Comparison of ENCODE assay signal across 35 cellular contexts in the genomic region with DNA sequence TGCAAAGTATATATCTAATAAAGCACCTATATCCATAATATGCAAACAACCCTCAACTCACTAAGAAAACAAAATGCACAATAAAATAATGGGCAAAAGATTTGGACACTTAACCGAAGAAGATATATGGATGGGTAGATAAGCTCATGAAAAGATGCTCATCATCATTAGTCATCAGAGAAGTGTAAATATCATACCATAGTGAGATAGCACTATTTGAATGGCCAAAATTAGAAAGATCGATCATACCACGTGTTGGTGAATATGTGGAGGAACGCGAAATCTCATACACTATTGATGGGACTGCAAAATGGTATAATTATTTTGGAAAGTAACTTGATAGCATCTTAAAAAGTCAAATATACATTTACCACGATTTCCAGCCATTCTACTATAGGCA. TPM values are rescaled to one million over a fixed set of nuclear protein-coding genes. Genes with fewer than 3 reads are reported as not detected.
DNase-seq lines count a peak whose midpoint lies in the region; ATAC-seq, FAIRE-seq and TF ChIP-seq lines count a peak whose summit lies in the region.
"Had no signal": no experiment of that assay in that cellular context is flagged by ENCODE, and none has a peak within 500 bp of the region (broad histone marks: within the 10 kb centered on the region; RNA-seq: fewer than 3 reads in every experiment).

No MANE protein-coding gene starts in this region.

- ATAC-seq in A549 (no peak), K562 (no peak), HG03354 (IDR thresholded peaks at IDR 0.05; ENCODE audit: poor library complexity, severe bottlenecking, unreplicated experiment) (no peak)
- ATAC-seq in activated T-helper 17 cell treated with anti-CD3 and anti-CD28 coated beads, Interleukin-2, amount 50 U/mL, for 72 hours (replicated peaks), result no peak
- ATAC-seq: CD8-positive, alpha-beta T cell had no signal

- H3K36me3 ChIP-seq in K562 (ENCODE audit: control insufficient read depth, insufficient read depth, low read length), result no peaks in the 10 kb centered on the region
- H3K36me3 ChIP-seq in PC-9 (ENCODE audit: low read depth), result no peaks in the 10 kb centered on the region
- H3K36me3 ChIP-seq: BE2C; BLaER1; BLaER1 treated with 17β-estradiol and CSF1 and Interleukin-3, amounts not matched to agents 10 nM and 100 nM had no signal

- in situ Hi-C loops in K562 (cut with MboI), result no loop called here
- in situ Hi-C loops in GM13976 (cut with MboI; ENCODE audit: low sequenced_read_pairs, unreplicated experiment), result no loop called here

- H2AFZ ChIP-seq in K562 (ENCODE audit: low read depth, low read length) (no peak overlapping the region), PC-9 (no peak overlapping the region)

- no peaks in the 10 kb centered on the region for H3K4me1 Mint-ChIP-seq in activated T-helper 17 cell treated with anti-CD3 and anti-CD28 coated beads, Interleukin-2, amount 50 U/mL, for 72 hours
- H3K4me1 Mint-ChIP-seq: B cell; CD14-positive monocyte; CD4-positive, alpha-beta memory T cell; CD4-positive, CD25-positive, alpha-beta regulatory T cell; CD8-positive, alpha-beta memory T cell had no signal

- no peaks in the 10 kb centered on the region for H3K27me3 Mint-ChIP-seq in activated T-helper 17 cell treated with anti-CD3 and anti-CD28 coated beads, Interleukin-2, amount 50 U/mL, for 72 hours
- H3K27me3 Mint-ChIP-seq: CD4-positive, alpha-beta memory T cell; CD4-positive, alpha-beta T cell; CD8-positive, alpha-beta memory T cell had no signal

- BruUV-seq in K562 (replicated peaks; lab: Mats Ljungman, UMichigan) (no TSS peak), PC-9 (replicated peaks; lab: Mats Ljungman, UMichigan) (no TSS peak)

- CTCF ChIA-PET in A549 (lab: Yijun Ruan, JAX), result interaction anchor here (0.5 to 2.1 kb wide), 3 partner anchors 10 to 358 kb away, joined by 3 to 6 read pairs (median 3); no protein-coding TSS in a partner anchor
- CTCF ChIA-PET in K562 (lab: Yijun Ruan, JAX; ENCODE audit: low intra/inter-chr PET ratio), result no interaction called here
- CTCF ChIA-PET in PC-9 (lab: Charles Lee), result no interaction called here

- intact Hi-C loops in K562 (cut with micrococcal nuclease), result no loop called here
- intact Hi-C loops in PC-9 (cut with micrococcal nuclease; ENCODE audit: unreplicated experiment), result no loop called here

- H3K4me3 ChIP-seq in A549 (no peak overlapping the region), K562 (no peak overlapping the region), PC-9 (no peak overlapping the region)
- H3K4me3 ChIP-seq: BLaER1; BLaER1 treated with 17β-estradiol and CSF1 and Interleukin-3, amounts not matched to agents 10 nM and 100 nM had no signal

- DNase-seq in A549 (ENCODE audit: low read depth in 1 of 2, low spot score in 1 of 2) (no peak), D721Med (ENCODE audit: insufficient read length, low spot score) (no peak), GM12892 (ENCODE audit: insufficient read length) (no peak), K562 (ENCODE audit: extremely low read depth in 1 of 4, low spot score in 3 of 4) (no peak), GM13976 (ENCODE audit: low spot score) (no peak), PC-9 (no peak)
- DNase-seq: 8988T; ACHN; AML-193; BE2C; C1 segment of cervical spinal cord; Caco-2; Calu3; CD4-positive, alpha-beta memory T cell; CD4-positive, alpha-beta T cell; CD4-positive, CD25-positive, alpha-beta regulatory T cell; CD8-positive, alpha-beta memory T cell; CD8-positive, alpha-beta T cell; COR-L47; DMS 273 treated with DMSO at 0.1 percent for 48 hours; DMS153; DMS53; DMS79; DMS79 treated with DMSO at 0.1 percent for 48 hours; DND-41; EL had no signal

- TF ChIP-seq POLR2A in A549 (IDR thresholded peaks at IDR 0.05; ENCODE audit: low read length) (no peak), GM12892 (IDR thresholded peaks at IDR 0.05; ENCODE audit: low read depth, low read length) (no peak), K562 (conservative IDR thresholded peaks at IDR 0.05) (no peak)

- POLR2A ChIA-PET in A549 (lab: Yijun Ruan, JAX) (no interaction called here), K562 (lab: Yijun Ruan, JAX) (interaction anchor here (0.9 to 1.4 kb wide), 2 partner anchors 15 to 18 kb away, joined by 3 read pairs; no protein-coding TSS in a partner anchor), PC-9 (lab: Charles Lee; ENCODE audit: unreplicated experiment) (no interaction called here)

- no peaks in the 10 kb centered on the region for H4K20me1 ChIP-seq in K562 (replicated peaks; ENCODE audit: control insufficient read depth, insufficient read depth, low read length)
- no peaks in the 10 kb centered on the region for H4K20me1 ChIP-seq in PC-9 (ENCODE audit: insufficient read depth)
- H4K20me1 ChIP-seq: BLaER1; BLaER1 treated with 17β-estradiol and CSF1 and Interleukin-3, amounts not matched to agents 10 nM and 100 nM had no signal

- H3K36me3 Mint-ChIP-seq in activated T-helper 17 cell treated with anti-CD3 and anti-CD28 coated beads, Interleukin-2, amount 50 U/mL, for 72 hours (ENCODE audit: low read depth), result no peaks in the 10 kb centered on the region
- H3K36me3 Mint-ChIP-seq: CD14-positive monocyte; CD4-positive, alpha-beta memory T cell; CD4-positive, CD25-positive, alpha-beta regulatory T cell; CD8-positive, alpha-beta memory T cell; CD8-positive, alpha-beta T cell had no signal

- no peaks in the 10 kb centered on the region for H3K9me2 ChIP-seq in PC-9 (ENCODE audit: insufficient read depth)

- H3K4me2 ChIP-seq in A549, result peak overlapping the region; percentile 6; the same call in 1 of the 3 replicates
- H3K4me2 ChIP-seq in K562 (ENCODE audit: insufficient read depth, low read length), result no peak overlapping the region
- no peak overlapping the region for H3K4me2 ChIP-seq in PC-9
- H3K4me2 ChIP-seq: BLaER1; BLaER1 treated with 17β-estradiol and CSF1 and Interleukin-3, amounts not matched to agents 10 nM and 100 nM had no signal

- H3K27me3 ChIP-seq in K562 (ENCODE audit: control insufficient read depth in 2 of 2, insufficient read depth in 2 of 2, low read length in 2 of 2) (no peaks in the 10 kb centered on the region), PC-9 (ENCODE audit: insufficient read depth, low read depth) (no peaks in the 10 kb centered on the region)
- H3K27me3 ChIP-seq: BE2C; BLaER1; BLaER1 treated with 17β-estradiol and CSF1 and Interleukin-3, amounts not matched to agents 10 nM and 100 nM had no signal

- H3K9me3 ChIP-seq in A549 (no peaks in the 10 kb centered on the region), K562 (replicated peaks; ENCODE audit: control insufficient read depth, insufficient read depth, low read depth, low read length) (no peaks in the 10 kb centered on the region), PC-9 (ENCODE audit: insufficient read depth, low read depth) (no peaks in the 10 kb centered on the region)
- H3K9me3 ChIP-seq: BE2C; BLaER1; BLaER1 treated with 17β-estradiol and CSF1 and Interleukin-3, amounts not matched to agents 10 nM and 100 nM; Caco-2 had no signal

- peaks cover 12% of the 10 kb centered on the region for H3K4me1 ChIP-seq in A549
- H3K4me1 ChIP-seq in K562 (replicated peaks in 1 of 2; ENCODE audit: control insufficient read depth in 2 of 2, insufficient read depth in 2 of 2, low read length in 2 of 2), result no peaks in the 10 kb centered on the region; a peak in 1 of 5 replicates
- H3K4me1 ChIP-seq in PC-9 (replicated peaks; ENCODE audit: insufficient read depth), result no peaks in the 10 kb centered on the region
- H3K4me1 ChIP-seq: BE2C; BLaER1; BLaER1 treated with 17β-estradiol and CSF1 and Interleukin-3, amounts not matched to agents 10 nM and 100 nM; Caco-2 had no signal

- FAIRE-seq in A549 (lab: Jason Lieb, UNC), result peak; percentile 54
- FAIRE-seq in D721Med (lab: Jason Lieb, UNC), result peak; percentile 38
- peak; percentile 65 for FAIRE-seq in GM12892 (lab: Jason Lieb, UNC)
- no peak for FAIRE-seq in K562 (lab: Jason Lieb, UNC)
- FAIRE-seq: A204.1 had no signal

- no peak overlapping the region for H3K27ac Mint-ChIP-seq in activated T-helper 17 cell treated with anti-CD3 and anti-CD28 coated beads, Interleukin-2, amount 50 U/mL, for 72 hours
- H3K27ac Mint-ChIP-seq: B cell; CD14-positive monocyte; CD4-positive, alpha-beta memory T cell; CD4-positive, alpha-beta T cell; CD4-positive, CD25-positive, alpha-beta regulatory T cell; CD8-positive, alpha-beta memory T cell; CD8-positive, alpha-beta T cell had no signal

- H3K27ac ChIP-seq in A549 (no peak overlapping the region), K562 (ENCODE audit: extremely low read depth, low read depth, low read length) (no peak overlapping the region), PC-9 (no peak overlapping the region)
- H3K27ac ChIP-seq: 22Rv1; BLaER1; BLaER1 treated with 17β-estradiol and CSF1 and Interleukin-3, amounts not matched to agents 10 nM and 100 nM; C4-2B had no signal

- no peaks in the 10 kb centered on the region for H3K79me2 ChIP-seq in K562 (ENCODE audit: control insufficient read depth, insufficient read depth, low read length)
- no peaks in the 10 kb centered on the region for H3K79me2 ChIP-seq in PC-9 (ENCODE audit: low read depth)

- no peaks in the 10 kb centered on the region for H3F3A ChIP-seq in PC-9 (ENCODE audit: insufficient read depth, low read depth)

- no peaks in the 10 kb centered on the region for H3K9me3 Mint-ChIP-seq in activated T-helper 17 cell treated with anti-CD3 and anti-CD28 coated beads, Interleukin-2, amount 50 U/mL, for 72 hours
- H3K9me3 Mint-ChIP-seq: CD4-positive, alpha-beta memory T cell; CD4-positive, alpha-beta T cell; CD4-positive, CD25-positive, alpha-beta regulatory T cell; CD8-positive, alpha-beta memory T cell; CD8-positive, alpha-beta T cell had no signal

- H3K9ac ChIP-seq in K562 (ENCODE audit: insufficient read depth in 1 of 2, low read depth in 2 of 2, low read length in 2 of 2), result no peak overlapping the region
- H3K9ac ChIP-seq: BLaER1; BLaER1 treated with 17β-estradiol and CSF1 and Interleukin-3, amounts not matched to agents 10 nM and 100 nM had no signal

- no peak for TF ChIP-seq RAD21 in A549 (conservative IDR thresholded peaks at IDR 0.05 in 1 of 2, IDR thresholded peaks at IDR 0.05 in 1 of 2)
- no peak for TF ChIP-seq RAD21 in K562 (CRISPR knock-in tag; conservative IDR thresholded peaks at IDR 0.05 in 1 of 2, IDR thresholded peaks at IDR 0.05 in 1 of 2)

- WGBS in A549 (ENCODE audit: missing lambda C conversion rate), result 46% methylated on average over 6 of the region's 6 CpGs
- 44% methylated on average over 6 of the region's 6 CpGs for WGBS in K562 (ENCODE audit: insufficient coverage, low coverage, missing lambda C conversion rate)

- H3K4me3 Mint-ChIP-seq in activated T-helper 17 cell treated with anti-CD3 and anti-CD28 coated beads, Interleukin-2, amount 50 U/mL, for 72 hours, result no peak overlapping the region
- H3K4me3 Mint-ChIP-seq: B cell; CD14-positive monocyte; CD4-positive, alpha-beta memory T cell; CD4-positive, alpha-beta T cell; CD4-positive, CD25-positive, alpha-beta regulatory T cell; CD8-positive, alpha-beta memory T cell; CD8-positive, alpha-beta T cell had no signal

- TF ChIP-seq CTCF in A549 (IDR thresholded peaks at IDR 0.05) (no peak), D721Med (IDR thresholded peaks at IDR 0.05; ENCODE audit: insufficient read depth, missing control alignments) (no peak), K562 (IDR thresholded peaks at IDR 0.05 in 2 of 3, conservative IDR thresholded peaks at IDR 0.05 in 1 of 3; ENCODE audit: insufficient read depth in 2 of 3, low read depth in 1 of 3, low read length in 3 of 3) (no peak), GM13976 (IDR thresholded peaks at IDR 0.05; ENCODE audit: borderline replicate concordance, control extremely low read depth, extremely low read depth, insufficient read depth, missing control alignments) (no peak), PC-9 (conservative IDR thresholded peaks at IDR 0.05) (no peak)

- TF ChIP-seq EP300 in A549 (IDR thresholded peaks at IDR 0.05) (no peak), K562 (IDR thresholded peaks at IDR 0.05; ENCODE audit: low read length) (no peak)

- no peaks in the 10 kb centered on the region for H3K9me1 ChIP-seq in K562 (ENCODE audit: control insufficient read depth, insufficient read depth, low read length)

RNA-seq across cellular contexts. Expression of a gene that starts 40.5 kb away (rescaled TPM):
- 73.7 and 78.1 TPM in 2 replicates for polyA plus RNA-seq in A549 (2011; rRNA removed)
- polyA plus RNA-seq in A549 (2012; cell fraction: cytosol; rRNA removed), result 7.9 and 8.0 TPM in 2 replicates
- 4.4 and 5.7 TPM in 2 replicates for polyA plus RNA-seq in A549 (2012; cell fraction: nucleus; rRNA removed)
- polyA plus RNA-seq in A549 (2017; fragmentation: RNase III; extraction: RNeasy Plus Mini Kit Qiagen cat#74134 plus additional on column Dnase treatment), result 18.0 to 18.5 TPM (median 18.3 TPM) in 3 replicates
- polyA minus RNA-seq in A549 (2011; rRNA and poly(A)+ RNA removed), result 21.5 and 23.1 TPM in 2 replicates
- 2.2 TPM for polyA plus RNA-seq in GM12892 (2012; ENCODE audit: missing spikeins)
- 6.6 and 24.4 TPM in 2 replicates for total RNA-seq in K562 (2011; cell fraction: chromatin; rRNA removed; ENCODE audit: low replicate concordance)
- 1.8 and 2.2 TPM in 2 replicates for total RNA-seq in K562 (2011; cell fraction: nucleolus; rRNA removed)
- total RNA-seq in K562 (2011; cell fraction: nucleoplasm; rRNA removed), result 10.0 and 11.6 TPM in 2 replicates
- total RNA-seq in K562 (2014; rRNA removed), result 7.8 and 9.5 TPM in 2 replicates
- total RNA-seq in K562 (2014; rRNA removed; fragmentation: Illumina TruSeq; extraction: Trizol), result 16.2 and 17.8 TPM in 2 replicates
- total RNA-seq in K562 (2015; rRNA removed; fragmentation: Illumina TruSeq; extraction: Trizol), result 11.9 and 13.7 TPM in 2 replicates
- 9.0 and 11.5 TPM in 2 replicates for total RNA-seq in K562 (2021)
- polyA plus RNA-seq in K562 (2011; rRNA removed), result 10.8 and 20.1 TPM in 2 replicates
- polyA plus RNA-seq in K562 (2011; cell fraction: cytosol; rRNA removed), result 3.5 and 6.8 TPM in 2 replicates
- polyA plus RNA-seq in K562 (2011; cell fraction: nucleus; rRNA removed), result 4.2 and 4.5 TPM in 2 replicates
- polyA plus RNA-seq in K562 (2012), result 6.4 and 7.2 TPM in 2 replicates
- polyA plus RNA-seq in K562 (2014; fragmentation: Illumina TruSeq; extraction: Trizol), result 9.9 and 13.0 TPM in 2 replicates
- polyA plus RNA-seq in K562 (2014; fragmentation: Nextera tagmentation; extraction: Ambion mirVana), result 10 to 100 TPM; 10.6 to 21.3 TPM
- polyA plus RNA-seq in K562 (2014; rRNA removed), result 6.1 and 11.0 TPM in 2 replicates
- polyA minus RNA-seq in K562 (2011; rRNA and poly(A)+ RNA removed), result 23.9 and 26.7 TPM in 2 replicates
- 6.5 and 10.6 TPM in 2 replicates for polyA minus RNA-seq in K562 (2011; cell fraction: cytosol; rRNA and poly(A)+ RNA removed)
- polyA minus RNA-seq in K562 (2011; cell fraction: nucleus; rRNA and poly(A)+ RNA removed), result 5.5 and 10.4 TPM in 2 replicates
- total RNA-seq in PC-9 (2021), result 50.4 and 53.8 TPM in 2 replicates
- total RNA-seq in activated T-helper 17 cell treated with anti-CD3 and anti-CD28 coated beads, Interleukin-2, amount 50 U/mL, for 72 hours, result 1 to 10 TPM; 1.5 to 5.4 TPM

RNA-seq across cellular contexts. Expression of a gene that starts 58.1 kb away (rescaled TPM):
- 28.6 and 36.2 TPM in 2 replicates for polyA plus RNA-seq in A549 (2011; rRNA removed)
- 4.8 and 5.3 TPM in 2 replicates for polyA plus RNA-seq in A549 (2012; cell fraction: cytosol; rRNA removed)
- polyA plus RNA-seq in A549 (2012; cell fraction: nucleus; rRNA removed), result 11.1 and 16.7 TPM in 2 replicates
- 13.7 to 15.1 TPM (median 13.9 TPM) in 3 replicates for polyA plus RNA-seq in A549 (2017; fragmentation: RNase III; extraction: RNeasy Plus Mini Kit Qiagen cat#74134 plus additional on column Dnase treatment)
- 24.4 and 26.7 TPM in 2 replicates for polyA minus RNA-seq in A549 (2011; rRNA and poly(A)+ RNA removed)
- polyA plus RNA-seq in GM12892 (2012; ENCODE audit: missing spikeins), result 14.3 TPM
- 37.1 and 152 TPM in 2 replicates for total RNA-seq in K562 (2011; cell fraction: chromatin; rRNA removed; ENCODE audit: low replicate concordance)
- 15.7 and 24.5 TPM in 2 replicates for total RNA-seq in K562 (2011; cell fraction: nucleolus; rRNA removed)
- 41.6 and 44.8 TPM in 2 replicates for total RNA-seq in K562 (2011; cell fraction: nucleoplasm; rRNA removed)
- total RNA-seq in K562 (2014; rRNA removed), result 20.7 and 23.2 TPM in 2 replicates
- total RNA-seq in K562 (2014; rRNA removed; fragmentation: Illumina TruSeq; extraction: Trizol), result 37.4 and 41.5 TPM in 2 replicates
- 37.0 and 37.8 TPM in 2 replicates for total RNA-seq in K562 (2015; rRNA removed; fragmentation: Illumina TruSeq; extraction: Trizol)
- total RNA-seq in K562 (2021), result 27.2 and 28.9 TPM in 2 replicates
- 22.9 and 33.6 TPM in 2 replicates for polyA plus RNA-seq in K562 (2011; rRNA removed)
- 4.5 and 8.3 TPM in 2 replicates for polyA plus RNA-seq in K562 (2011; cell fraction: cytosol; rRNA removed)
- 30.9 and 39.1 TPM in 2 replicates for polyA plus RNA-seq in K562 (2011; cell fraction: nucleus; rRNA removed)
- 14.8 and 17.1 TPM in 2 replicates for polyA plus RNA-seq in K562 (2012)
- 16.8 and 21.9 TPM in 2 replicates for polyA plus RNA-seq in K562 (2014; fragmentation: Illumina TruSeq; extraction: Trizol)
- 10 to 100 TPM; 19.8 to 20.3 TPM for polyA plus RNA-seq in K562 (2014; fragmentation: Nextera tagmentation; extraction: Ambion mirVana)
- polyA plus RNA-seq in K562 (2014; rRNA removed), result 18.0 and 21.4 TPM in 2 replicates
- polyA minus RNA-seq in K562 (2011; rRNA and poly(A)+ RNA removed), result 66.9 and 67.3 TPM in 2 replicates
- polyA minus RNA-seq in K562 (2011; cell fraction: cytosol; rRNA and poly(A)+ RNA removed), result 18.6 and 25.4 TPM in 2 replicates
- 40.7 and 69.0 TPM in 2 replicates for polyA minus RNA-seq in K562 (2011; cell fraction: nucleus; rRNA and poly(A)+ RNA removed)
- 28.3 and 33.3 TPM in 2 replicates for total RNA-seq in PC-9 (2021)
- total RNA-seq in activated T-helper 17 cell treated with anti-CD3 and anti-CD28 coated beads, Interleukin-2, amount 50 U/mL, for 72 hours, result 10 to 100 TPM; 22.6 to 42.6 TPM
